In genomic region chr20:54203281-54203680, GRCh38 we compare ENCODE assay signal across 1 cellular context.
TF ChIP-seq lines count a peak whose summit lies in the region.

No MANE protein-coding gene starts in this region.

TF ChIP-seq in GM12878, 131 proteins besides CTCF, POLR2A, EP300 and RAD21 (continued from another document):
- TF ChIP-seq, protein P1, sequence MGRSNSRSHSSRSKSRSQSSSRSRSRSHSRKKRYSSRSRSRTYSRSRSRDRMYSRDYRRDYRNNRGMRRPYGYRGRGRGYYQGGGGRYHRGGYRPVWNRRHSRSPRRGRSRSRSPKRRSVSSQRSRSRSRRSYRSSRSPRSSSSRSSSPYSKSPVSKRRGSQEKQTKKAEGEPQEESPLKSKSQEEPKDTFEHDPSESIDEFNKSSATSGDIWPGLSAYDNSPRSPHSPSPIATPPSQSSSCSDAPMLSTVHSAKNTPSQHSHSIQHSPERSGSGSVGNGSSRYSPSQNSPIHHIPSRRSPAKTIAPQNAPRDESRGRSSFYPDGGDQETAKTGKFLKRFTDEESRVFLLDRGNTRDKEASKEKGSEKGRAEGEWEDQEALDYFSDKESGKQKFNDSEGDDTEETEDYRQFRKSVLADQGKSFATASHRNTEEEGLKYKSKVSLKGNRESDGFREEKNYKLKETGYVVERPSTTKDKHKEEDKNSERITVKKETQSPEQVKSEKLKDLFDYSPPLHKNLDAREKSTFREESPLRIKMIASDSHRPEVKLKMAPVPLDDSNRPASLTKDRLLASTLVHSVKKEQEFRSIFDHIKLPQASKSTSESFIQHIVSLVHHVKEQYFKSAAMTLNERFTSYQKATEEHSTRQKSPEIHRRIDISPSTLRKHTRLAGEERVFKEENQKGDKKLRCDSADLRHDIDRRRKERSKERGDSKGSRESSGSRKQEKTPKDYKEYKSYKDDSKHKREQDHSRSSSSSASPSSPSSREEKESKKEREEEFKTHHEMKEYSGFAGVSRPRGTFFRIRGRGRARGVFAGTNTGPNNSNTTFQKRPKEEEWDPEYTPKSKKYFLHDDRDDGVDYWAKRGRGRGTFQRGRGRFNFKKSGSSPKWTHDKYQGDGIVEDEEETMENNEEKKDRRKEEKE (IDR thresholded peaks at IDR 0.05) = no peak
- no peak for TF ChIP-seq SRF (IDR thresholded peaks at IDR 0.05; ENCODE audit: low read depth in 2 of 2, low read length in 2 of 2)
